In the genomic region with DNA sequence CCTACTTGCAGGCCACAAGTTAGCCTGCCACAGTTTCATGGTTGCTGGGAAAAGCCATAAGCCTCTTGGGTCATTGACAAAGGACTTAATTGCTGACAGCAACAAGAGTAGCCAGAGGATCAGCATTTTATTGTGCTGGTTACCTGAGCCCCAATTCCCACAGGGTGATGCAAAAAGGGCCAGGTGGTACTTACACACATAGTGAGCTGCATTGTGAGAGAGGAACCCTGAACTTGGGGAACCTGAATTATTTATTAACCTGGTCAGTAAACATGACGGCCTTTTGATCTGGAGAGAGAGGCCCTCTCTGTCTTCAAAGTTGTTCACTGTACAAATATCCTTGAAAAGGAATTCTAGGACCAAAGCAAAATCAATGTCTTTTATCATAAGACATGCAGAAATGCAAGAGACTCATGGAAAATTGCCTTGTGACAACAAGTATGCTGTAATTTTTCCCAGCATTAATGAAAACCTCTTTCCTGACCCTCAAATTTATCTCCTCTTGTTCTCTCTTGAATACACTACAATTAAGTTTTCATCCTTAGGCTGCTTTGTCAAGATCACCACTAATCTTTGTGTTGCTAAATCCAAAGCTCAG, we compare ENCODE assay signal across 1 cellular context.
TF ChIP-seq lines count a peak whose summit lies in the region.

No MANE protein-coding gene starts in this region.

TF ChIP-seq in HepG2, 621 proteins besides CTCF, POLR2A, EP300 and RAD21 (continued from another document and continues in another):
- TF ChIP-seq, protein P1, sequence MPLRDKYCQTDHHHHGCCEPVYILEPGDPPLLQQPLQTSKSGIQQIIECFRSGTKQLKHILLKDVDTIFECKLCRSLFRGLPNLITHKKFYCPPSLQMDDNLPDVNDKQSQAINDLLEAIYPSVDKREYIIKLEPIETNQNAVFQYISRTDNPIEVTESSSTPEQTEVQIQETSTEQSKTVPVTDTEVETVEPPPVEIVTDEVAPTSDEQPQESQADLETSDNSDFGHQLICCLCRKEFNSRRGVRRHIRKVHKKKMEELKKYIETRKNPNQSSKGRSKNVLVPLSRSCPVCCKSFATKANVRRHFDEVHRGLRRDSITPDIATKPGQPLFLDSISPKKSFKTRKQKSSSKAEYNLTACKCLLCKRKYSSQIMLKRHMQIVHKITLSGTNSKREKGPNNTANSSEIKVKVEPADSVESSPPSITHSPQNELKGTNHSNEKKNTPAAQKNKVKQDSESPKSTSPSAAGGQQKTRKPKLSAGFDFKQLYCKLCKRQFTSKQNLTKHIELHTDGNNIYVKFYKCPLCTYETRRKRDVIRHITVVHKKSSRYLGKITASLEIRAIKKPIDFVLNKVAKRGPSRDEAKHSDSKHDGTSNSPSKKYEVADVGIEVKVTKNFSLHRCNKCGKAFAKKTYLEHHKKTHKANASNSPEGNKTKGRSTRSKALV (CRISPR knock-in tag; IDR thresholded peaks at IDR 0.05) = peak; percentile 68; the same call in 1 of the 2 replicates
- TF ChIP-seq ZNF333 (CRISPR knock-in tag; IDR thresholded peaks at IDR 0.05; ENCODE audit: borderline replicate concordance) (no peak), TRIM24 (CRISPR knock-in tag; IDR thresholded peaks at IDR 0.05) (no peak), REPIN1 (CRISPR knock-in tag; IDR thresholded peaks at IDR 0.05; ENCODE audit: borderline replicate concordance, low read depth) (peak; percentile 80), SMAD3 (CRISPR knock-in tag; IDR thresholded peaks at IDR 0.05) (peak; percentile 78), NCOA1 (CRISPR knock-in tag; IDR thresholded peaks at IDR 0.05) (peak; percentile 76), HNRNPLL (IDR thresholded peaks at IDR 0.05; ENCODE audit: low read depth, low read length, poor library complexity, severe bottlenecking) (no peak), ZNF33B (CRISPR knock-in tag; IDR thresholded peaks at IDR 0.05) (no peak), ZNF615 (CRISPR knock-in tag; IDR thresholded peaks at IDR 0.05; ENCODE audit: borderline replicate concordance) (no peak; the same call in 1 of the 2 replicates), ZNF768 (CRISPR knock-in tag; IDR thresholded peaks at IDR 0.05) (no peak), HDAC2 (CRISPR knock-in tag; IDR thresholded peaks at IDR 0.05) (peak; percentile 96), PPARG (CRISPR knock-in tag; conservative IDR thresholded peaks at IDR 0.05) (peak; percentile 94), ZNF749 (CRISPR knock-in tag; IDR thresholded peaks at IDR 0.05; ENCODE audit: borderline replicate concordance) (no peak; the same call in 1 of the 2 replicates), ZZZ3 (CRISPR knock-in tag; IDR thresholded peaks at IDR 0.05; ENCODE audit: borderline replicate concordance) (peak; percentile 78; the same call in 1 of the 2 replicates), IKZF1 (IDR thresholded peaks at IDR 0.05) (no peak), SCMH1 (CRISPR knock-in tag; IDR thresholded peaks at IDR 0.05; ENCODE audit: borderline replicate concordance) (no peak), POLR2G (IDR thresholded peaks at IDR 0.05; ENCODE audit: low read depth, low read length) (peak; percentile 53), NFYC (CRISPR knock-in tag; IDR thresholded peaks at IDR 0.05) (no peak), MIXL1 (CRISPR knock-in tag; IDR thresholded peaks at IDR 0.05) (peak; percentile 96), ZNF747 (CRISPR knock-in tag; IDR thresholded peaks at IDR 0.05; ENCODE audit: borderline replicate concordance) (peak; percentile 70; the same call in 1 of the 2 replicates), ZNF432 (CRISPR knock-in tag; IDR thresholded peaks at IDR 0.05; ENCODE audit: borderline replicate concordance) (no peak), CBX5 (CRISPR knock-in tag; IDR thresholded peaks at IDR 0.05; ENCODE audit: borderline replicate concordance) (peak; percentile 83; the same call in 1 of the 2 replicates), HDAC1 (CRISPR knock-in tag; IDR thresholded peaks at IDR 0.05) (peak; percentile 85), ZBTB8A (CRISPR knock-in tag; IDR thresholded peaks at IDR 0.05; ENCODE audit: borderline replicate concordance, low read depth) (no peak), PAX8 (CRISPR knock-in tag; IDR thresholded peaks at IDR 0.05; ENCODE audit: borderline replicate concordance) (no peak), ZNF746 (CRISPR knock-in tag; IDR thresholded peaks at IDR 0.05) (peak; percentile 37; the same call in 1 of the 2 replicates), ZNF547 (CRISPR knock-in tag; IDR thresholded peaks at IDR 0.05) (no peak), NRL (CRISPR knock-in tag; IDR thresholded peaks at IDR 0.05; ENCODE audit: borderline replicate concordance) (no peak), ZNF251 (CRISPR knock-in tag; IDR thresholded peaks at IDR 0.05) (no peak), ZNF205 (CRISPR knock-in tag; IDR thresholded peaks at IDR 0.05) (peak; percentile 69; the same call in 1 of the 2 replicates), CBX2 (IDR thresholded peaks at IDR 0.05; ENCODE audit: low read depth, low read length) (no peak), CBX2 (CRISPR knock-in tag; IDR thresholded peaks at IDR 0.05; ENCODE audit: low read depth) (no peak), MTF2 (CRISPR knock-in tag; IDR thresholded peaks at IDR 0.05; ENCODE audit: borderline replicate concordance) (no peak)
- TF ChIP-seq, protein P2, sequence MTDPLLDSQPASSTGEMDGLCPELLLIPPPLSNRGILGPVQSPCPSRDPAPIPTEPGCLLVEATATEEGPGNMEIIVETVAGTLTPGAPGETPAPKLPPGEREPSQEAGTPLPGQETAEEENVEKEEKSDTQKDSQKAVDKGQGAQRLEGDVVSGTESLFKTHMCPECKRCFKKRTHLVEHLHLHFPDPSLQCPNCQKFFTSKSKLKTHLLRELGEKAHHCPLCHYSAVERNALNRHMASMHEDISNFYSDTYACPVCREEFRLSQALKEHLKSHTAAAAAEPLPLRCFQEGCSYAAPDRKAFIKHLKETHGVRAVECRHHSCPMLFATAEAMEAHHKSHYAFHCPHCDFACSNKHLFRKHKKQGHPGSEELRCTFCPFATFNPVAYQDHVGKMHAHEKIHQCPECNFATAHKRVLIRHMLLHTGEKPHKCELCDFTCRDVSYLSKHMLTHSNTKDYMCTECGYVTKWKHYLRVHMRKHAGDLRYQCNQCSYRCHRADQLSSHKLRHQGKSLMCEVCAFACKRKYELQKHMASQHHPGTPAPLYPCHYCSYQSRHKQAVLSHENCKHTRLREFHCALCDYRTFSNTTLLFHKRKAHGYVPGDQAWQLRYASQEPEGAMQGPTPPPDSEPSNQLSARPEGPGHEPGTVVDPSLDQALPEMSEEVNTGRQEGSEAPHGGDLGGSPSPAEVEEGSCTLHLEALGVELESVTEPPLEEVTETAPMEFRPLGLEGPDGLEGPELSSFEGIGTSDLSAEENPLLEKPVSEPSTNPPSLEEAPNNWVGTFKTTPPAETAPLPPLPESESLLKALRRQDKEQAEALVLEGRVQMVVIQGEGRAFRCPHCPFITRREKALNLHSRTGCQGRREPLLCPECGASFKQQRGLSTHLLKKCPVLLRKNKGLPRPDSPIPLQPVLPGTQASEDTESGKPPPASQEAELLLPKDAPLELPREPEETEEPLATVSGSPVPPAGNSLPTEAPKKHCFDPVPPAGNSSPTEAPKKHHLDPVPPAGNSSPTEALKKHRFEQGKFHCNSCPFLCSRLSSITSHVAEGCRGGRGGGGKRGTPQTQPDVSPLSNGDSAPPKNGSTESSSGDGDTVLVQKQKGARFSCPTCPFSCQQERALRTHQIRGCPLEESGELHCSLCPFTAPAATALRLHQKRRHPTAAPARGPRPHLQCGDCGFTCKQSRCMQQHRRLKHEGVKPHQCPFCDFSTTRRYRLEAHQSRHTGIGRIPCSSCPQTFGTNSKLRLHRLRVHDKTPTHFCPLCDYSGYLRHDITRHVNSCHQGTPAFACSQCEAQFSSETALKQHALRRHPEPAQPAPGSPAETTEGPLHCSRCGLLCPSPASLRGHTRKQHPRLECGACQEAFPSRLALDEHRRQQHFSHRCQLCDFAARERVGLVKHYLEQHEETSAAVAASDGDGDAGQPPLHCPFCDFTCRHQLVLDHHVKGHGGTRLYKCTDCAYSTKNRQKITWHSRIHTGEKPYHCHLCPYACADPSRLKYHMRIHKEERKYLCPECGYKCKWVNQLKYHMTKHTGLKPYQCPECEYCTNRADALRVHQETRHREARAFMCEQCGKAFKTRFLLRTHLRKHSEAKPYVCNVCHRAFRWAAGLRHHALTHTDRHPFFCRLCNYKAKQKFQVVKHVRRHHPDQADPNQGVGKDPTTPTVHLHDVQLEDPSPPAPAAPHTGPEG (CRISPR knock-in tag; IDR thresholded peaks at IDR 0.05) = no peak
- TF ChIP-seq, protein P3, sequence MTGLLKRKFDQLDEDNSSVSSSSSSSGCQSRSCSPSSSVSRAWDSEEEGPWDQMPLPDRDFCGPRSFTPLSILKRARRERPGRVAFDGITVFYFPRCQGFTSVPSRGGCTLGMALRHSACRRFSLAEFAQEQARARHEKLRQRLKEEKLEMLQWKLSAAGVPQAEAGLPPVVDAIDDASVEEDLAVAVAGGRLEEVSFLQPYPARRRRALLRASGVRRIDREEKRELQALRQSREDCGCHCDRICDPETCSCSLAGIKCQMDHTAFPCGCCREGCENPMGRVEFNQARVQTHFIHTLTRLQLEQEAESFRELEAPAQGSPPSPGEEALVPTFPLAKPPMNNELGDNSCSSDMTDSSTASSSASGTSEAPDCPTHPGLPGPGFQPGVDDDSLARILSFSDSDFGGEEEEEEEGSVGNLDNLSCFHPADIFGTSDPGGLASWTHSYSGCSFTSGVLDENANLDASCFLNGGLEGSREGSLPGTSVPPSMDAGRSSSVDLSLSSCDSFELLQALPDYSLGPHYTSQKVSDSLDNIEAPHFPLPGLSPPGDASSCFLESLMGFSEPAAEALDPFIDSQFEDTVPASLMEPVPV (CRISPR knock-in tag; IDR thresholded peaks at IDR 0.05) = peak; percentile 59; the same call in 1 of the 2 replicates
- TF ChIP-seq, protein P4, sequence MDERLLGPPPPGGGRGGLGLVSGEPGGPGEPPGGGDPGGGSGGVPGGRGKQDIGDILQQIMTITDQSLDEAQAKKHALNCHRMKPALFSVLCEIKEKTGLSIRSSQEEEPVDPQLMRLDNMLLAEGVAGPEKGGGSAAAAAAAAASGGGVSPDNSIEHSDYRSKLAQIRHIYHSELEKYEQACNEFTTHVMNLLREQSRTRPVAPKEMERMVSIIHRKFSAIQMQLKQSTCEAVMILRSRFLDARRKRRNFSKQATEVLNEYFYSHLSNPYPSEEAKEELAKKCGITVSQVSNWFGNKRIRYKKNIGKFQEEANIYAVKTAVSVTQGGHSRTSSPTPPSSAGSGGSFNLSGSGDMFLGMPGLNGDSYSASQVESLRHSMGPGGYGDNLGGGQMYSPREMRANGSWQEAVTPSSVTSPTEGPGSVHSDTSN (CRISPR knock-in tag; IDR thresholded peaks at IDR 0.05) = no peak
- TF ChIP-seq, protein P5, sequence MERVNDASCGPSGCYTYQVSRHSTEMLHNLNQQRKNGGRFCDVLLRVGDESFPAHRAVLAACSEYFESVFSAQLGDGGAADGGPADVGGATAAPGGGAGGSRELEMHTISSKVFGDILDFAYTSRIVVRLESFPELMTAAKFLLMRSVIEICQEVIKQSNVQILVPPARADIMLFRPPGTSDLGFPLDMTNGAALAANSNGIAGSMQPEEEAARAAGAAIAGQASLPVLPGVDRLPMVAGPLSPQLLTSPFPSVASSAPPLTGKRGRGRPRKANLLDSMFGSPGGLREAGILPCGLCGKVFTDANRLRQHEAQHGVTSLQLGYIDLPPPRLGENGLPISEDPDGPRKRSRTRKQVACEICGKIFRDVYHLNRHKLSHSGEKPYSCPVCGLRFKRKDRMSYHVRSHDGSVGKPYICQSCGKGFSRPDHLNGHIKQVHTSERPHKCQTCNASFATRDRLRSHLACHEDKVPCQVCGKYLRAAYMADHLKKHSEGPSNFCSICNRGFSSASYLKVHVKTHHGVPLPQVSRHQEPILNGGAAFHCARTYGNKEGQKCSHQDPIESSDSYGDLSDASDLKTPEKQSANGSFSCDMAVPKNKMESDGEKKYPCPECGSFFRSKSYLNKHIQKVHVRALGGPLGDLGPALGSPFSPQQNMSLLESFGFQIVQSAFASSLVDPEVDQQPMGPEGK (CRISPR knock-in tag; IDR thresholded peaks at IDR 0.05) = peak; percentile 62
- TF ChIP-seq, protein P6, sequence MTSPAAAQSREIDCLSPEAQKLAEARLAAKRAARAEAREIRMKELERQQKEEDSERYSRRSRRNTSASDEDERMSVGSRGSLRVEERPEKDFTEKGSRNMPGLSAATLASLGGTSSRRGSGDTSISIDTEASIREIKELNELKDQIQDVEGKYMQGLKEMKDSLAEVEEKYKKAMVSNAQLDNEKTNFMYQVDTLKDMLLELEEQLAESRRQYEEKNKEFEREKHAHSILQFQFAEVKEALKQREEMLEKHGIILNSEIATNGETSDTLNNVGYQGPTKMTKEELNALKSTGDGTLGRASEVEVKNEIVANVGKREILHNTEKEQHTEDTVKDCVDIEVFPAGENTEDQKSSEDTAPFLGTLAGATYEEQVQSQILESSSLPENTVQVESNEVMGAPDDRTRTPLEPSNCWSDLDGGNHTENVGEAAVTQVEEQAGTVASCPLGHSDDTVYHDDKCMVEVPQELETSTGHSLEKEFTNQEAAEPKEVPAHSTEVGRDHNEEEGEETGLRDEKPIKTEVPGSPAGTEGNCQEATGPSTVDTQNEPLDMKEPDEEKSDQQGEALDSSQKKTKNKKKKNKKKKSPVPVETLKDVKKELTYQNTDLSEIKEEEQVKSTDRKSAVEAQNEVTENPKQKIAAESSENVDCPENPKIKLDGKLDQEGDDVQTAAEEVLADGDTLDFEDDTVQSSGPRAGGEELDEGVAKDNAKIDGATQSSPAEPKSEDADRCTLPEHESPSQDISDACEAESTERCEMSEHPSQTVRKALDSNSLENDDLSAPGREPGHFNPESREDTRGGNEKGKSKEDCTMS (CRISPR knock-in tag; conservative IDR thresholded peaks at IDR 0.05) = no peak
- TF ChIP-seq, protein P7, sequence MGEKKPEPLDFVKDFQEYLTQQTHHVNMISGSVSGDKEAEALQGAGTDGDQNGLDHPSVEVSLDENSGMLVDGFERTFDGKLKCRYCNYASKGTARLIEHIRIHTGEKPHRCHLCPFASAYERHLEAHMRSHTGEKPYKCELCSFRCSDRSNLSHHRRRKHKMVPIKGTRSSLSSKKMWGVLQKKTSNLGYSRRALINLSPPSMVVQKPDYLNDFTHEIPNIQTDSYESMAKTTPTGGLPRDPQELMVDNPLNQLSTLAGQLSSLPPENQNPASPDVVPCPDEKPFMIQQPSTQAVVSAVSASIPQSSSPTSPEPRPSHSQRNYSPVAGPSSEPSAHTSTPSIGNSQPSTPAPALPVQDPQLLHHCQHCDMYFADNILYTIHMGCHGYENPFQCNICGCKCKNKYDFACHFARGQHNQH (CRISPR knock-in tag; IDR thresholded peaks at IDR 0.05) = peak; percentile 95
- TF ChIP-seq, protein P8, sequence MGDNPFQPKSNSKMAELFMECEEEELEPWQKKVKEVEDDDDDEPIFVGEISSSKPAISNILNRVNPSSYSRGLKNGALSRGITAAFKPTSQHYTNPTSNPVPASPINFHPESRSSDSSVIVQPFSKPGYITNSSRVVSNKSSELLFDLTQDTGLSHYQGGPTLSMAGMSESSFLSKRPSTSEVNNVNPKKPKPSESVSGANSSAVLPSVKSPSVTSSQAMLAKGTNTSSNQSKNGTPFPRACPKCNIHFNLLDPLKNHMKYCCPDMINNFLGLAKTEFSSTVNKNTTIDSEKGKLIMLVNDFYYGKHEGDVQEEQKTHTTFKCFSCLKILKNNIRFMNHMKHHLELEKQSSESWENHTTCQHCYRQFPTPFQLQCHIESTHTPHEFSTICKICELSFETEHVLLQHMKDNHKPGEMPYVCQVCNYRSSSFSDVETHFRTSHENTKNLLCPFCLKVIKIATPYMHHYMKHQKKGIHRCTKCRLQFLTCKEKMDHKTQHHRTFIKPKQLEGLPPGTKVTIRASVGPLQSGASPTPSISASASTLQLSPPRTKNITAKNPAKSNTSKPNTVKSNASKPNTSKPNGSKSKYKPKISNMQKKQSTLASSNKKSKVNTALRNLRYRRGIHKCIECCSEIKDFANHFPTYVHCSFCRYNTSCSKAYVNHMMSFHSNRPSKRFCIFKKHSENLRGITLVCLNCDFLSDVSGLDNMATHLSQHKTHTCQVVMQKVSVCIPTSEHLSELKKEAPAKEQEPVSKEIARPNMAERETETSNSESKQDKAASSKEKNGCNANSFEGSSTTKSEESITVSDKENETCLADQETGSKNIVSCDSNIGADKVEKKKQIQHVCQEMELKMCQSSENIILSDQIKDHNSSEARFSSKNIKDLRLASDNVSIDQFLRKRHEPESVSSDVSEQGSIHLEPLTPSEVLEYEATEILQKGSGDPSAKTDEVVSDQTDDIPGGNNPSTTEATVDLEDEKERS (CRISPR knock-in tag; IDR thresholded peaks at IDR 0.05) = peak; percentile 87
